In the genomic region with DNA sequence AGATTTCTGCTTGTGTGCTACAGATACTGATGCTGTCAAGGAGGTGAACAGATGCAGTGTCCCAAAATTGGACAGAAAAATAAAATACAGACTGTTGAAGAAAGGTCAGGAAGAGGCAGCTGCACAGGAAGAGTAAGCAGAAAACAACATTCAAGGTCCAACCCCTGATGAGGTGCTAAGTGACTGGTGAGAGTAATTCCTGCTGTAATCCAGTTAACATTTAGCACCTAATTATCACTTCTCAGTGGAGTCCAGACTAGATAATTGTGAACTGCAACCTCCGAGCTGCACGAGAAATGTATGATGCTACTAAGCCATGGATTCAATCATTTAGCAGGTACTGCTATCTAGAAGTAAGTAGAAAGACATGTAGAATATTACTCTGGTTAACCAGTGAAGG, we compare ENCODE assay signal across 37 cellular contexts. TPM values are rescaled to one million over a fixed set of nuclear protein-coding genes. Genes with fewer than 3 reads are reported as not detected.
"Had no signal": no experiment of that assay in that cellular context is flagged by ENCODE, and none has a peak within 500 bp of the region (broad histone marks: within the 10 kb centered on the region; RNA-seq: fewer than 3 reads in every experiment).

No MANE protein-coding gene starts in this region.

- DNase-seq: activated B cell treated with CpG ODN at 0.5 μM for 24 hours; activated CD4-positive, alpha-beta T cell treated with anti-CD3 and anti-CD28 coated beads for 48 hours; activated CD4-positive, alpha-beta T cell treated with anti-CD3 and anti-CD28 coated beads, Interleukin-2, amount 50 U/mL, for 1 hour; activated CD4-positive, alpha-beta T cell treated with anti-CD3 and anti-CD28 coated beads, Interleukin-2, amount 50 U/mL, for 48 hours; activated CD8-positive, alpha-beta memory T cell treated with anti-CD3 and anti-CD28 coated beads for 24 hours; activated CD8-positive, alpha-beta T cell treated with anti-CD3 and anti-CD28 coated beads for 36 hours; activated effector memory CD4-positive, alpha-beta T cell treated with anti-CD3 and anti-CD28 coated beads, Interleukin-2, amount 50 U/mL, for 16 hours; activated naive CD4-positive, alpha-beta T cell treated with anti-CD3 and anti-CD28 coated beads for 36 hours; activated naive CD8-positive, alpha-beta T cell treated with anti-CD3 and anti-CD28 coated beads for 36 hours; activated naive CD8-positive, alpha-beta T cell treated with anti-CD3 and anti-CD28 coated beads, Interleukin-2, amount 50 U/mL, for 24 hours; activated T-cell treated with anti-CD3 and anti-CD28 coated beads, Interleukin-2, amount 50 U/mL, for 4 hours; adrenal gland; amygdala; aorta; body of pancreas; caudate nucleus; cortex of kidney; dermis blood vessel endothelial cell; effector CD4-positive, alpha-beta T cell; effector memory CD8-positive, alpha-beta T cell; esophagus squamous epithelium; foreskin melanocyte; head of caudate nucleus; T-helper 17 cell; T1000; WERI-Rb-1 had no signal

- H3K4me3 ChIP-seq: adrenal gland, body of pancreas, esophagus squamous epithelium, gastroesophageal sphincter had no signal

- H3K9me3 Mint-ChIP-seq: activated B cell treated with CpG ODN at 0.5 μM for 24 hours; activated CD8-positive, alpha-beta T cell treated with anti-CD3 and anti-CD28 coated beads for 36 hours; activated naive CD4-positive, alpha-beta T cell treated with anti-CD3 and anti-CD28 coated beads for 36 hours; activated naive CD8-positive, alpha-beta T cell treated with anti-CD3 and anti-CD28 coated beads for 36 hours; activated naive CD8-positive, alpha-beta T cell treated with anti-CD3 and anti-CD28 coated beads, Interleukin-2, amount 50 U/mL, for 24 hours; activated T-helper 1 cell treated with anti-CD3 and anti-CD28 coated beads, Interleukin-12 subunit alpha, Interleukin-12 subunit beta, Interleukin-2, Interleukin-4 antibody, amounts not matched to agents 30 ng/mL and 10 ng/mL and 1 ng/mL, durations not matched to agents 14 hours and 24 hours and 36 hours; activated T-helper 2 cell treated with anti-CD3 and anti-CD28 coated beads, Interferon-gamma antibody, Interleukin-2, Interleukin-4, amounts not matched to agents 10 μg/mL and 5 μg/mL and 100 μg/mL, durations not matched to agents 14 hours and 24 hours and 36 hours; effector memory CD8-positive, alpha-beta T cell; T-helper 2 cell treated with Interferon-gamma antibody and Interleukin-4, amounts not matched to agents 5 μg/mL and 100 μg/mL, for 36 hours had no signal

- H3K36me3 Mint-ChIP-seq: activated naive CD4-positive, alpha-beta T cell treated with anti-CD3 and anti-CD28 coated beads, Interleukin-2, amount 50 U/mL, for 24 hours; activated naive CD8-positive, alpha-beta T cell treated with anti-CD3 and anti-CD28 coated beads for 36 hours had no signal

- H3K9me3 ChIP-seq: adrenal gland, body of pancreas, esophagus squamous epithelium, gastroesophageal sphincter had no signal

- H3K4me3 Mint-ChIP-seq: activated B cell treated with CpG ODN at 0.5 μM for 24 hours; activated CD8-positive, alpha-beta T cell treated with anti-CD3 and anti-CD28 coated beads for 36 hours; activated naive CD4-positive, alpha-beta T cell treated with anti-CD3 and anti-CD28 coated beads for 36 hours; activated naive CD4-positive, alpha-beta T cell treated with anti-CD3 and anti-CD28 coated beads, Interleukin-2, amount 50 U/mL, for 24 hours; activated naive CD8-positive, alpha-beta T cell treated with anti-CD3 and anti-CD28 coated beads for 36 hours; activated naive CD8-positive, alpha-beta T cell treated with anti-CD3 and anti-CD28 coated beads, Interleukin-2, amount 50 U/mL, for 24 hours; activated T-cell treated with anti-CD3 and anti-CD28 coated beads, Interleukin-2, amount 50 U/mL, for 4 hours; activated T-helper 1 cell treated with anti-CD3 and anti-CD28 coated beads, Interleukin-12 subunit alpha, Interleukin-12 subunit beta, Interleukin-2, Interleukin-4 antibody, amounts not matched to agents 30 ng/mL and 10 ng/mL and 1 ng/mL, durations not matched to agents 14 hours and 24 hours and 36 hours; effector memory CD8-positive, alpha-beta T cell; T-helper 17 cell; T-helper 2 cell treated with Interferon-gamma antibody and Interleukin-4, amounts not matched to agents 5 μg/mL and 100 μg/mL, for 36 hours had no signal

- H3K4me1 Mint-ChIP-seq: activated B cell treated with CpG ODN at 0.5 μM for 24 hours; activated naive CD4-positive, alpha-beta T cell treated with anti-CD3 and anti-CD28 coated beads, Interleukin-2, amount 50 U/mL, for 24 hours; activated naive CD8-positive, alpha-beta T cell treated with anti-CD3 and anti-CD28 coated beads for 36 hours; activated naive CD8-positive, alpha-beta T cell treated with anti-CD3 and anti-CD28 coated beads, Interleukin-2, amount 50 U/mL, for 24 hours; T-helper 17 cell had no signal

- H3K27me3 ChIP-seq: adrenal gland, body of pancreas, esophagus squamous epithelium, gastroesophageal sphincter had no signal

- H3K36me3 ChIP-seq: adrenal gland, esophagus squamous epithelium, gastroesophageal sphincter, WERI-Rb-1 had no signal

- H3K27me3 Mint-ChIP-seq: activated B cell treated with CpG ODN at 0.5 μM for 24 hours; activated CD8-positive, alpha-beta T cell treated with anti-CD3 and anti-CD28 coated beads for 36 hours; activated naive CD8-positive, alpha-beta T cell treated with anti-CD3 and anti-CD28 coated beads for 36 hours; activated naive CD8-positive, alpha-beta T cell treated with anti-CD3 and anti-CD28 coated beads, Interleukin-2, amount 50 U/mL, for 24 hours; effector memory CD8-positive, alpha-beta T cell; T-helper 17 cell had no signal

- H3K4me1 ChIP-seq: adrenal gland, body of pancreas, esophagus squamous epithelium, gastroesophageal sphincter had no signal

- H3K27ac ChIP-seq: adrenal gland, body of pancreas, epithelial cell of prostate, esophagus squamous epithelium, gastroesophageal sphincter, WERI-Rb-1 had no signal

- ATAC-seq: activated CD4-positive, CD25-positive, alpha-beta regulatory T cell treated with anti-CD3 and anti-CD28 coated beads, Interleukin-2, amount 50 U/mL, for 24 hours; activated CD8-positive, alpha-beta T cell treated with anti-CD3 and anti-CD28 coated beads for 36 hours; activated naive CD8-positive, alpha-beta T cell treated with anti-CD3 and anti-CD28 coated beads, Interleukin-2, amount 50 U/mL, for 24 hours; activated T-cell treated with anti-CD3 and anti-CD28 coated beads, Interleukin-2, amount 50 U/mL, for 4 hours; body of pancreas; effector memory CD8-positive, alpha-beta T cell; gastroesophageal sphincter; T-helper 17 cell had no signal

- H3K27ac Mint-ChIP-seq: activated B cell treated with CpG ODN at 0.5 μM for 24 hours; activated CD8-positive, alpha-beta T cell treated with anti-CD3 and anti-CD28 coated beads for 36 hours; activated naive CD4-positive, alpha-beta T cell treated with anti-CD3 and anti-CD28 coated beads for 36 hours; activated naive CD4-positive, alpha-beta T cell treated with anti-CD3 and anti-CD28 coated beads, Interleukin-2, amount 50 U/mL, for 24 hours; activated naive CD8-positive, alpha-beta T cell treated with anti-CD3 and anti-CD28 coated beads for 36 hours; activated naive CD8-positive, alpha-beta T cell treated with anti-CD3 and anti-CD28 coated beads, Interleukin-2, amount 50 U/mL, for 24 hours; activated T-helper 1 cell treated with anti-CD3 and anti-CD28 coated beads, Interleukin-12 subunit alpha, Interleukin-12 subunit beta, Interleukin-2, Interleukin-4 antibody, amounts not matched to agents 30 ng/mL and 10 ng/mL and 1 ng/mL, durations not matched to agents 14 hours and 24 hours and 36 hours; activated T-helper 2 cell treated with anti-CD3 and anti-CD28 coated beads, Interferon-gamma antibody, Interleukin-2, Interleukin-4, amounts not matched to agents 10 μg/mL and 5 μg/mL and 100 μg/mL, durations not matched to agents 14 hours and 24 hours and 36 hours; effector memory CD8-positive, alpha-beta T cell; T-helper 17 cell; T-helper 2 cell treated with Interferon-gamma antibody and Interleukin-4, amounts not matched to agents 5 μg/mL and 100 μg/mL, for 36 hours had no signal

RNA-seq across cellular contexts. Expression of a gene that starts 36.3 kb away (rescaled TPM):
- total RNA-seq: activated B cell treated with CpG ODN at 0.5 μM for 24 hours; activated CD8-positive, alpha-beta T cell treated with anti-CD3 and anti-CD28 coated beads for 36 hours; activated naive CD4-positive, alpha-beta T cell treated with anti-CD3 and anti-CD28 coated beads for 36 hours; activated naive CD8-positive, alpha-beta T cell treated with anti-CD3 and anti-CD28 coated beads for 36 hours; activated T-cell treated with anti-CD3 and anti-CD28 coated beads, Interleukin-2, amount 50 U/mL, for 4 hours; activated T-helper 1 cell treated with anti-CD3 and anti-CD28 coated beads, Interleukin-12 subunit alpha, Interleukin-12 subunit beta, Interleukin-2, Interleukin-4 antibody, amounts not matched to agents 30 ng/mL and 10 ng/mL and 1 ng/mL, durations not matched to agents 14 hours and 24 hours and 36 hours; activated T-helper 2 cell treated with anti-CD3 and anti-CD28 coated beads, Interferon-gamma antibody, Interleukin-2, Interleukin-4, amounts not matched to agents 10 μg/mL and 5 μg/mL and 100 μg/mL, durations not matched to agents 14 hours and 24 hours and 36 hours; aorta; body of pancreas; chondrocyte; dermis blood vessel endothelial cell; endothelial cell of umbilical vein; esophagus squamous epithelium; fibroblast of lung; fibroblast of villous mesenchyme; T-helper 17 cell had no signal
- polyA plus RNA-seq: aorta, endothelial cell of umbilical vein, fibroblast of lung had no signal
